ENCODE assay signal across 28 cellular contexts in the genomic region with DNA sequence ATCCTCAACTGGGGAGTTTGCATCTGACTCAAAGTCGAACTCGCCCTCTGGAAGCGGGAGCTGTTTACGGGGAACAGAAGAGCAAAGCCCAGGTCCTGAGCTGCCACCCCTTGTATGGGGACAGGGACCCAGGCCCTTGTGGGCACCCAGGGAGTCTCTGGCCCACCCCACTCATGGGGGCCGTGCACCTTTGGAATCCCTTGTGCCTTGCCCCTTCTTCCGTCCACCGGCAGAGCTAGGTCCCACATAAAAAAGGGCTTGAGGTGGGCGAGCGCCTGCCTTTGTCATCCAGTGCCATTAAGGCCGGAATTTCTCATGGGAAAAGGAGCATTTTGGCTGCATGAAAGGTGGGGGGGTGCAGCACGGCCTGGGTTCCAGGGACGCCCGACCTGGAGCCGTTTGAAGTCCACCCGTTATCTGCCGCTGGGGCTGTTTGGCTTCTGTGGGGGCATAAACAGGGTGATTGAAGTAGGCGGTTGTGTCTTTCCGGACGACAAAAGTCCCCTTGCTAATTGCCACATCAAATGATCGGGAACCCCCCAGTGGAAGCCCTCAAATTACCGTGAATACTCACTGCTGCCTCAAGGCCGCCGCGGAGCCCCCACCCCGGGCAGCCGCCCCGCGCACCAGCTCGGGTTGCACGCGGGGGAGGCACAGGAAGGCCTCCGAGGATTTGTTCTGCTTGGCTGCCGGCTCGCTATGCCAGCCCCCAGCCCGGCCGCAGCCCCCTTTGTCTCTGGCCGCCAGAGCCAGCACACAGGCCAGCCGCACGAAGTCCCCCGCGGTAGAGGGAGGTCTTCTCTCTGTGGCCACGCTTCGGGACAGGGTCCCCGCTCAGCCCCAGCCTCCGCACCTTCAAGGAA. TPM values are rescaled to one million over a fixed set of nuclear protein-coding genes. Genes with fewer than 3 reads are reported as not detected.
DNase-seq lines count a peak whose midpoint lies in the region; ATAC-seq and TF ChIP-seq lines count a peak whose summit lies in the region.
"Had no signal": no experiment of that assay in that cellular context is flagged by ENCODE, and none has a peak within 500 bp of the region (broad histone marks: within the 10 kb centered on the region; RNA-seq: fewer than 3 reads in every experiment).

No MANE protein-coding gene starts in this region.

- no peaks in the 10 kb centered on the region for H3K36me3 ChIP-seq in left ventricle myocardium inferior
- H3K36me3 ChIP-seq: esophagus muscularis mucosa, Peyer's patch, tibial artery had no signal

- no peaks in the 10 kb centered on the region for H3K4me1 ChIP-seq in left ventricle myocardium inferior
- H3K4me1 ChIP-seq: esophagus muscularis mucosa, foreskin keratinocyte, Peyer's patch, tibial artery had no signal

- H3K27ac ChIP-seq in left ventricle myocardium inferior (replicated peaks), result no peak overlapping the region
- H3K27ac ChIP-seq: esophagus muscularis mucosa, foreskin keratinocyte, HL-60, Peyer's patch, tibial artery had no signal

- no peak for TF ChIP-seq CTCF in left ventricle myocardium inferior (IDR thresholded peaks at IDR 0.05; ENCODE audit: borderline replicate concordance)

- H3K9me3 ChIP-seq in left ventricle myocardium inferior (replicated peaks), result no peaks in the 10 kb centered on the region
- H3K9me3 ChIP-seq: esophagus muscularis mucosa, mucosa of descending colon, Peyer's patch, tibial artery had no signal

- DNase-seq in cardiac septum (ENCODE audit: low spot score) (peak; percentile 58), left ventricle myocardium inferior (no peak), SW480 (ENCODE audit: low spot score) (peak; percentile 79), left kidney (ENCODE audit: low read depth, low spot score) (peak; percentile 97), sciatic nerve (ENCODE audit: low spot score) (peak; percentile 12), H4 (ENCODE audit: low spot score) (no peak), hippocampal formation (lab: John Stamatoyannopoulos, UW) (no peak)
- DNase-seq: activated CD4-positive, alpha-beta T cell treated with anti-CD3 and anti-CD28 coated beads for 36 hours; activated naive CD8-positive, alpha-beta T cell treated with anti-CD3 and anti-CD28 coated beads, Interleukin-2, amount 50 U/mL, for 24 hours; activated T-cell treated with anti-CD3 and anti-CD28 coated beads, Interleukin-2, amount 50 U/mL, for 4 hours; CD4-positive, alpha-beta T cell; foreskin keratinocyte; Karpas-422; mammary epithelial cell; mucosa of descending colon; NCI-H1417 treated with DMSO at 0.1 percent for 48 hours; NCI-H2081; NCI-H526; NK-92 treated with Interleukin-12 subunit alpha and Interleukin-12 subunit beta, amount 100 ng/mL, for 24 hours; stimulated activated CD4-positive, alpha-beta T cell treated with anti-CD3 and anti-CD28 coated beads, Interleukin-4, amount 100 ng/mL, for 1 hour had no signal

- ATAC-seq in sciatic nerve (no peak), GM21360 (IDR thresholded peaks at IDR 0.05; ENCODE audit: unreplicated experiment) (no peak)
- ATAC-seq: activated CD4-positive, alpha-beta T cell treated with anti-CD3 and anti-CD28 coated beads for 36 hours; activated naive CD8-positive, alpha-beta T cell treated with anti-CD3 and anti-CD28 coated beads, Interleukin-2, amount 50 U/mL, for 24 hours; activated T-cell treated with anti-CD3 and anti-CD28 coated beads, Interleukin-2, amount 50 U/mL, for 4 hours; foreskin keratinocyte; mucosa of descending colon had no signal

- H3K27me3 ChIP-seq in left ventricle myocardium inferior (ENCODE audit: low read depth), result peaks cover 68% of the 10 kb centered on the region
- H3K27me3 ChIP-seq: Peyer's patch had no signal

- intact Hi-C loops in cardiac septum (cut with DNase I), result no loop called here
- intact Hi-C loops in left ventricle myocardium inferior (cut with micrococcal nuclease), result no loop called here
- intact Hi-C loops in sciatic nerve (cut with DNase I), result no loop called here

- no peak overlapping the region for H3K4me3 ChIP-seq in left ventricle myocardium inferior
- H3K4me3 ChIP-seq: esophagus muscularis mucosa, mucosa of descending colon, Peyer's patch, tibial artery had no signal

RNA-seq across cellular contexts. Expression of a gene that starts 49.0 kb away (rescaled TPM):
- not detected for total RNA-seq in cardiac septum
- total RNA-seq in left ventricle myocardium inferior, result not detected
- total RNA-seq in sciatic nerve, result not detected
- not detected in 2 replicates for total RNA-seq in H4 (2014; rRNA removed; shearing (Covaris generic))
- total RNA-seq: activated CD4-positive, alpha-beta T cell treated with anti-CD3 and anti-CD28 coated beads for 36 hours; activated CD8-positive, alpha-beta memory T cell treated with anti-CD3 and anti-CD28 coated beads for 36 hours; activated T-cell treated with anti-CD3 and anti-CD28 coated beads, Interleukin-2, amount 50 U/mL, for 4 hours; CD4-positive, alpha-beta T cell; esophagus muscularis mucosa; foreskin keratinocyte; kidney epithelial cell; mammary epithelial cell; mucosa of descending colon; Peyer's patch; right cardiac atrium had no signal

Comparison
In these comparisons a context has a peak if more than half of its experiments do, and no peak if none do; other contexts are left out.
1. DNase-seq: peak in cardiac septum (single experiment), SW480 (single experiment), left kidney (single experiment) and sciatic nerve (single experiment); none in left ventricle myocardium inferior (single experiment), H4 (single experiment) and hippocampal formation (0 of 2).